Comparison of ENCODE assay signal across 1 cellular context in the genomic region with DNA sequence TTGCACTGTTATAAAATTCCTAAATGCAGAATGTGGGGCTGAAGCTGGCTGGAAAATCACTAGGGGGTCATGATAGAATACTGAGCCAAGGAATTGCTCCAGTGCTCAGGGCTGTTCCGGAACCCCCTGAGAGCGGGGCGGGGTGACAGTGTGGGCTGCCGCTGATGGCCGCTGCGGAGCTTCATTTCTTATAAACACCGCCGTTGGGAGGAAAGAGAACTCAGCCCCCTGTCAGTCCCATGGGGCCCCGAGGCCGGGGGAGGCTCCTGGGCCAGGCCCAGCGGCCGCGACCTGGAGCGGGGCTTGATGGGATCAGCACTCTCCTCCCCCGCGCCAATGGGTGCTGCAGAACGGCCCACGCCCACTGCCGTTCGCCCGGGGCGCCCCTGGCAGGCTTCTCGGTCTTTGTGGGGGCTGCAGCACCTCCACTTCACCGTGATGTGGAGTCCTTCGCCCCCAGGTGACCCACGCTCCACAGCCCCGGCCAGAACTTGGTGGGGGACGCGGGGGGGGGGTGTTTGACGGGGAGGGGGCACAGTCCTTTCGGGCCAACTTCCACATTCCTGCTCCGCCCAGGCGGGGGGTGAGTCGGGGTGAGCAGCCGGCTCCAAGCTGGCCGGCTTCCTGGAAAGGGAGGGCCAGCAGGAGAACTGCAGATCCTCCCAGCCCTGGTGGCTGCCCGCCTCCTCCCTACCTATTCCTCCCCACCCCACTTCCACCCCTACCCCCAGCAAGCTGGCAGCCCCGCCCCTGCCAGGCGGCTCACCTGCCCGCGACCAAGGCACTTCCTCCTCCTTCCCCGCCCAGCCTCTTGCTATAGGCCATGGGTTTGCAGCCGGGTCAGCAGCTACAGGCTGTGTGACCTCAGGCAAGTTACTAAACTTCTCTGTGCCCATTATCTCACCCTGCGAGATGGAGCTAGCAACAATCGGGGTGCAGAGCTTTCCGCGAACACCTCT.
A peak's percentile ranks its signal among the peaks of the same experiment; 100 is the strongest.
TF ChIP-seq lines count a peak whose summit lies in the region.

No MANE protein-coding gene starts in this region.

TF ChIP-seq in Ishikawa, 13 proteins besides CTCF, POLR2A, EP300 and RAD21 (continued from another document):
- TF ChIP-seq REST (IDR thresholded peaks at IDR 0.05; ENCODE audit: low read depth) (no peak), MAX (IDR thresholded peaks at IDR 0.05) (no peak; the same call in 1 of the 2 replicates), TAF1 (IDR thresholded peaks at IDR 0.05; ENCODE audit: low read depth) (peak; percentile 37), ZBTB7A (IDR thresholded peaks at IDR 0.05; ENCODE audit: low read depth) (peak; percentile 93), NFIC (IDR thresholded peaks at IDR 0.05) (peak; percentile 73), CEBPB (IDR thresholded peaks at IDR 0.05) (0 out of 2 replicates have a peak, but pooled peaks have one; percentile 9), YY1 (IDR thresholded peaks at IDR 0.05; ENCODE audit: low read depth) (peak; percentile 73), EGR1 (IDR thresholded peaks at IDR 0.05) (peak; percentile 74)
